ENCODE assay signal across 21 cellular contexts in the genomic region with DNA sequence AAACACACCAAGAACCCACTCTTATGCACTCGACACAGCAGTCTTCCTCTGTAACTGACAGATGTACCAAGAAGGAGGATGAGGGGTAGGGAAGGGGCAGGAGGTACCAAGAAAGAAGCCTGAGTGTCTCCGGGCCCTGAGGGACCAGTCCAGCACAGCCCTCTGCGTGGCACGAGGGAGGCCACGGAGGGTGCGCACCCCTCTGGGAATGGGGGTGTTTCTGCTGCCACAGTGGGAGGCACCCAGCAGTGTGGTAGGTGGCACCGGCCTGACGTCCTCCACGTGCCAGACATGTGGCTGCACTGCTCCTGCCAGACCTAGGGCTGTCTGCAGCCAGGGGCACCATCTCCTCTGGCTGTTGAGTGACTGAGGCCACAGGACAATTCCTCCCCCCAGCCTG.
DNase-seq lines count a peak whose midpoint lies in the region; ATAC-seq and TF ChIP-seq lines count a peak whose summit lies in the region.
"Had no signal": no experiment of that assay in that cellular context is flagged by ENCODE, and none has a peak within 500 bp of the region (broad histone marks: within the 10 kb centered on the region; RNA-seq: fewer than 3 reads in every experiment).

No MANE protein-coding gene starts in this region.

- H4K8ac ChIP-seq in trophoblast cell (ENCODE audit: low read depth, low read length), result no peak overlapping the region

- in situ Hi-C loops in GM23248 (cut with MboI), result no loop called here

- H3K9me3 ChIP-seq in GM23248 (ENCODE audit: low read depth) (no peaks in the 10 kb centered on the region), SU-DHL-6 (ENCODE audit: insufficient read depth, low read length) (no peaks in the 10 kb centered on the region), trophoblast cell (ENCODE audit: insufficient read depth, low read depth, low read length) (peaks cover 6% of the 10 kb centered on the region), upper lobe of right lung (no peaks in the 10 kb centered on the region)
- H3K9me3 ChIP-seq: BE2C had no signal

- H2AFZ ChIP-seq in GM23248 (peak overlapping the region; percentile 54), SU-DHL-6 (ENCODE audit: low read depth, low read length, severe bottlenecking) (no peak overlapping the region), trophoblast cell (ENCODE audit: insufficient read depth, low read length, poor library complexity) (no peak overlapping the region)

- no peaks in the 10 kb centered on the region for H4K20me1 ChIP-seq in GM23248 (ENCODE audit: insufficient read depth)
- H4K20me1 ChIP-seq in SU-DHL-6 (ENCODE audit: low read depth, low read length), result 0 out of 2 replicates have a peak, but pooled peaks cover 6% of the 10 kb centered on the region

- DNase-seq in GM23248 (no peak), trophoblast cell (no peak), upper lobe of right lung (no peak), AG08395 (ENCODE audit: low spot score) (no peak), MV-4-11 (lab: John Stamatoyannopoulos, UW) (no peak), NCI-H128 (lab: John Stamatoyannopoulos, UW; ENCODE audit: unreplicated experiment) (no peak)
- DNase-seq: BE2C; CD8-positive, alpha-beta memory T cell; DMS 273 treated with DMSO at 0.1 percent for 48 hours; DMS79; GF-D8; NCI-H1092 treated with DMSO at 0.1 percent for 48 hours; NCI-H1436 treated with DMSO at 0.1 percent for 48 hours; NCI-H1930; NCI-H2107; NCI-H446; NCI-H524 treated with DMSO at 0.1 percent for 48 hours; NCI-H774; SHP77 treated with DMSO at 0.1 percent for 48 hours had no signal

- ATAC-seq in upper lobe of right lung, result peak; percentile 11

- intact Hi-C loops in upper lobe of right lung (cut with DNase I), result no loop called here

- H3K9me2 ChIP-seq in GM23248 (ENCODE audit: insufficient read depth), result no peaks in the 10 kb centered on the region
- H3K9me2 ChIP-seq in SU-DHL-6 (replicated peaks; ENCODE audit: insufficient read depth, low read length), result no peaks in the 10 kb centered on the region

- 67 to 76% methylated on average over 9 of the region's 9 CpGs for WGBS in GM23248 (ENCODE audit: low coverage in 1 of 2, low lambda C conversion rate in 2 of 2, missing lambda C conversion rate in 2 of 2), 2 experiments
- no CpG with 5 or more reads among the region's 9 CpGs for WGBS in trophoblast cell (ENCODE audit: extremely low coverage, insufficient coverage, insufficient read length)

- H3F3A ChIP-seq in GM23248 (ENCODE audit: insufficient read depth) (peaks cover 15% of the 10 kb centered on the region), SU-DHL-6 (ENCODE audit: insufficient read depth) (peaks cover 13% of the 10 kb centered on the region; the same call in 1 of the 2 replicates)

- no peaks in the 10 kb centered on the region for H3K79me2 ChIP-seq in GM23248 (ENCODE audit: insufficient read depth)
- H3K79me2 ChIP-seq in SU-DHL-6 (ENCODE audit: insufficient read depth, low read length), result no peaks in the 10 kb centered on the region
- no peaks in the 10 kb centered on the region for H3K79me2 ChIP-seq in trophoblast cell (ENCODE audit: control insufficient read depth, insufficient read depth, low read length, poor library complexity)

- H4K91ac ChIP-seq in trophoblast cell (ENCODE audit: low read depth, low read length), result no peak overlapping the region

- H2AK5ac ChIP-seq in trophoblast cell (ENCODE audit: low read length), result no peak overlapping the region

- H3K27ac ChIP-seq in GM23248 (peak overlapping the region; percentile 86), SU-DHL-6 (ENCODE audit: low read depth, low read length) (peak overlapping the region; percentile 44), trophoblast cell (ENCODE audit: low read depth, low read length) (no peak overlapping the region), upper lobe of right lung (no peak overlapping the region)
- H3K27ac ChIP-seq: RWPE1 had no signal

- H3K4ac ChIP-seq in trophoblast cell (ENCODE audit: low read depth, low read length), result no peak overlapping the region

- H3K9ac ChIP-seq in GM23248 (peak overlapping the region; percentile 67), SU-DHL-6 (ENCODE audit: low read length) (no peak overlapping the region), trophoblast cell (ENCODE audit: low read length) (no peak overlapping the region)

- H3K36me3 ChIP-seq in GM23248 (ENCODE audit: low read depth), result no peaks in the 10 kb centered on the region; the same call in 1 of the 2 replicates
- 0 out of 2 replicates have a peak, but pooled peaks cover 7% of the 10 kb centered on the region for H3K36me3 ChIP-seq in SU-DHL-6 (ENCODE audit: low read length)
- H3K36me3 ChIP-seq in trophoblast cell (ENCODE audit: control insufficient read depth in 1 of 2, insufficient read depth in 2 of 2, low read length in 2 of 2), result peaks cover 18 to 28% of the 10 kb centered on the region in 2 experiments
- H3K36me3 ChIP-seq in upper lobe of right lung, result no peaks in the 10 kb centered on the region
- H3K36me3 ChIP-seq: BE2C had no signal

- no peak overlapping the region for H2BK12ac ChIP-seq in trophoblast cell (ENCODE audit: low read length)

- H3K27me3 ChIP-seq in GM23248 (replicated peaks; ENCODE audit: insufficient read depth) (no peaks in the 10 kb centered on the region), SU-DHL-6 (ENCODE audit: low read length) (no peaks in the 10 kb centered on the region), trophoblast cell (ENCODE audit: insufficient read depth, low read length) (no peaks in the 10 kb centered on the region), upper lobe of right lung (no peaks in the 10 kb centered on the region)
- H3K27me3 ChIP-seq: BE2C had no signal

- H4K12ac ChIP-seq in trophoblast cell (ENCODE audit: low read depth, low read length), result no peak overlapping the region

- H3K4me2 ChIP-seq in GM23248 (ENCODE audit: unreplicated experiment) (peak overlapping the region; percentile 67), SU-DHL-6 (ENCODE audit: low read depth, low read length, poor library complexity, severe bottlenecking) (peak overlapping the region; percentile 9), trophoblast cell (ENCODE audit: low read length) (no peak overlapping the region)

- H3K4me3 ChIP-seq in GM23248, result peak overlapping the region; percentile 31
- H3K4me3 ChIP-seq in SU-DHL-6 (ENCODE audit: insufficient read depth, low read length, poor library complexity, severe bottlenecking), result no peak overlapping the region
- H3K4me3 ChIP-seq in trophoblast cell (ENCODE audit: low read depth, low read length), result no peak overlapping the region
- H3K4me3 ChIP-seq in upper lobe of right lung, result no peak overlapping the region

- TF ChIP-seq CTCF in SU-DHL-6 (IDR thresholded peaks at IDR 0.05; ENCODE audit: insufficient read depth, low read length, poor library complexity, severe bottlenecking) (no peak), upper lobe of right lung (IDR thresholded peaks at IDR 0.05) (no peak)

- H3K14ac ChIP-seq in trophoblast cell (ENCODE audit: low read length), result no peak overlapping the region

- H2BK5ac ChIP-seq in trophoblast cell (ENCODE audit: low read depth, low read length, poor library complexity), result no peak overlapping the region

- peak overlapping the region; percentile 29 for H3K23ac ChIP-seq in trophoblast cell (ENCODE audit: low read length)

- no peak overlapping the region for H2BK120ac ChIP-seq in trophoblast cell (ENCODE audit: insufficient read depth, low read length, poor library complexity)

- H3K18ac ChIP-seq in trophoblast cell (ENCODE audit: low read length), result no peak overlapping the region

- no peaks in the 10 kb centered on the region for H3K79me1 ChIP-seq in trophoblast cell (ENCODE audit: low read length)

- H3K4me1 ChIP-seq in GM23248 (ENCODE audit: insufficient read depth), result peaks cover 15% of the 10 kb centered on the region
- no peaks in the 10 kb centered on the region for H3K4me1 ChIP-seq in trophoblast cell (ENCODE audit: control insufficient read depth in 1 of 2, insufficient read depth in 2 of 2, low read length in 2 of 2)
- H3K4me1 ChIP-seq in upper lobe of right lung, result no peaks in the 10 kb centered on the region
- H3K4me1 ChIP-seq: BE2C had no signal

Comparison
In these comparisons a context has a peak if more than half of its experiments do, and no peak if none do; other contexts are left out.
1. H3K27ac ChIP-seq: peak in GM23248 (single experiment) and SU-DHL-6 (single experiment); none in trophoblast cell (single experiment) and upper lobe of right lung (single experiment).